Comparison of ENCODE assay signal across 8 cellular contexts in the genomic region with DNA sequence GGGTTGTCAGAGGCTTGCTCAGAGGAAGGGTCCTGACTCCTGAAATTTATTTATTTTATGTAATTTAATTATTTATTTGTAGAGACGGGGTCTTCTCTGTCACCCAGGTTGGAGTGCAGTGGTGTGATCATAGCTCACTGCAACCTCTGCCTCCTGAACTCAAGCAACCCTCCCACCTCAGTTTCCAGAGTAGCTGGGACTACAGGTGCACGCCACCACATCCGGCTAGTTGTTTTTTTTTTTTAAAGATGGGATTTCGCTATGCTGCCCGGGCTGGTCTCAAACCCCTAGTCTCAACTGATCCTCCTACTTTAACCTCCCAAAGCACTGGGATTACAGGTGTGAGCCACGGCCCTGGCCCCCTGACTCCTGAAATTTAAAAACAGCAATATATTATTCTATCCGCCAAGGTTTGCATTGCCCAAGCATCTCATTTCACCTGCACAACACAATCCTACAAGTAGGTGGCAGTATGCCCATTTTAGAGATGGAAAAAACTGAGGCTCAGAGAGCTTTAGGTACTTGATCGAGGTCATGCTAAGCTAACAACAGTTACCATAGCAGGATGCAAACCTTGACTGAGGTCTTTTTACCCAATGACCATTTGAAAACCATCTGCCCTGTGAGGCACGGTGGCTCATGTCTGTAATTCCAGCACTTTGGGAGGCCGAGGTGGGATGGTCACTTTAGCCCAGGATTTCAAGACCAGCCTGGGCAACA. TPM values are rescaled to one million over a fixed set of nuclear protein-coding genes. Genes with fewer than 3 reads are reported as not detected.
DNase-seq lines count a peak whose midpoint lies in the region; ATAC-seq and TF ChIP-seq lines count a peak whose summit lies in the region.

No MANE protein-coding gene starts in this region.

- H3K9me2 ChIP-seq in OCI-LY1 (ENCODE audit: low read depth, low read length): no peaks in the 10 kb centered on the region

- no peak overlapping the region for H2AFZ ChIP-seq in OCI-LY1 (ENCODE audit: low read length)

- H3K27ac ChIP-seq in cardiac muscle cell (no peak overlapping the region), OCI-LY1 (ENCODE audit: low read depth, low read length, poor library complexity, severe bottlenecking) (peak overlapping the region; percentile 38)

- peaks cover 46% of the 10 kb centered on the region for H3K27me3 Mint-ChIP-seq in neural crest cell (ENCODE audit: low read depth)

- H3K27me3 ChIP-seq in cardiac muscle cell (peaks cover 4% of the 10 kb centered on the region), OCI-LY1 (ENCODE audit: insufficient read depth, low read length) (no peaks in the 10 kb centered on the region)

- H4K20me1 ChIP-seq in OCI-LY1 (ENCODE audit: insufficient read depth, low read length): no peaks in the 10 kb centered on the region

- no peak overlapping the region for H3K27ac Mint-ChIP-seq in neural crest cell (ENCODE audit: unreplicated experiment)

- H3K4me1 ChIP-seq in cardiac muscle cell (ENCODE audit: low read depth): no peaks in the 10 kb centered on the region
- no peaks in the 10 kb centered on the region for H3K4me1 ChIP-seq in OCI-LY1 (ENCODE audit: insufficient read depth, low read length, severe bottlenecking)

- H3K9me3 ChIP-seq in cardiac muscle cell (ENCODE audit: low read depth): no peaks in the 10 kb centered on the region
- H3K9me3 ChIP-seq in OCI-LY1 (ENCODE audit: low read length): no peaks in the 10 kb centered on the region

- H3K79me2 ChIP-seq in OCI-LY1 (ENCODE audit: insufficient read depth, low read length): no peaks in the 10 kb centered on the region

- peaks cover 3% of the 10 kb centered on the region; the same call in 1 of the 2 replicates for H3F3A ChIP-seq in OCI-LY1 (ENCODE audit: insufficient read depth, low read length)

- H3K9me3 Mint-ChIP-seq in neural crest cell: no peaks in the 10 kb centered on the region

- intact Hi-C loops in left ventricle myocardium superior (cut with micrococcal nuclease): no loop called here

- H3K36me3 Mint-ChIP-seq in neural crest cell (ENCODE audit: low read depth): no peaks in the 10 kb centered on the region

- H3K9ac ChIP-seq in OCI-LY1 (ENCODE audit: low read length): no peak overlapping the region

- ATAC-seq in left ventricle myocardium superior (no peak), HG02970 (IDR thresholded peaks at IDR 0.05; ENCODE audit: low FRiP score, unreplicated experiment) (no peak), HG02571 (IDR thresholded peaks at IDR 0.05; ENCODE audit: unreplicated experiment) (no peak)

- no peaks in the 10 kb centered on the region for H3K36me3 ChIP-seq in cardiac muscle cell
- peaks cover 80% of the 10 kb centered on the region for H3K36me3 ChIP-seq in OCI-LY1 (ENCODE audit: insufficient read depth, low read length)

- peak; percentile 36 for TF ChIP-seq CTCF in cardiac muscle cell (IDR thresholded peaks at IDR 0.05; ENCODE audit: low read depth, low read length)
- TF ChIP-seq CTCF in OCI-LY1 (IDR thresholded peaks at IDR 0.05; ENCODE audit: low read length): peak; percentile 73
- TF ChIP-seq CTCF in neural crest cell (conservative IDR thresholded peaks at IDR 0.05): peak; percentile 54

- H3K4me1 Mint-ChIP-seq in neural crest cell: no peaks in the 10 kb centered on the region

- H3K4me2 ChIP-seq in OCI-LY1 (ENCODE audit: low read length): no peak overlapping the region

- no peak overlapping the region for H3K4me3 Mint-ChIP-seq in neural crest cell

- DNase-seq in cardiac muscle cell (ENCODE audit: low read depth in 1 of 2, low spot score in 1 of 2) (peak in 1 of 2 donors; percentile 59), left ventricle myocardium superior (no peak), neural crest cell (ENCODE audit: low read depth, low spot score) (no peak), C1 segment of cervical spinal cord (lab: John Stamatoyannopoulos, UW) (no peak)
- DNase-seq in central memory CD4-positive, alpha-beta T cell: peak; percentile 38

- H3K4me3 ChIP-seq in cardiac muscle cell (no peak overlapping the region), OCI-LY1 (ENCODE audit: low read depth, low read length, poor library complexity, severe bottlenecking) (no peak overlapping the region)

RNA-seq across cellular contexts. Expression of a gene that starts 18.1 kb away (rescaled TPM):
- 26.2 and 31.9 TPM in 2 replicates for total RNA-seq in cardiac muscle cell
- 12.3 and 16.8 TPM in 2 replicates for polyA plus RNA-seq in cardiac muscle cell
- 10.1 TPM for total RNA-seq in left ventricle myocardium superior
- total RNA-seq in neural crest cell: 36.5 and 38.3 TPM in 2 replicates
